8 cellular contexts compared by ENCODE assay signal in the genomic region with DNA sequence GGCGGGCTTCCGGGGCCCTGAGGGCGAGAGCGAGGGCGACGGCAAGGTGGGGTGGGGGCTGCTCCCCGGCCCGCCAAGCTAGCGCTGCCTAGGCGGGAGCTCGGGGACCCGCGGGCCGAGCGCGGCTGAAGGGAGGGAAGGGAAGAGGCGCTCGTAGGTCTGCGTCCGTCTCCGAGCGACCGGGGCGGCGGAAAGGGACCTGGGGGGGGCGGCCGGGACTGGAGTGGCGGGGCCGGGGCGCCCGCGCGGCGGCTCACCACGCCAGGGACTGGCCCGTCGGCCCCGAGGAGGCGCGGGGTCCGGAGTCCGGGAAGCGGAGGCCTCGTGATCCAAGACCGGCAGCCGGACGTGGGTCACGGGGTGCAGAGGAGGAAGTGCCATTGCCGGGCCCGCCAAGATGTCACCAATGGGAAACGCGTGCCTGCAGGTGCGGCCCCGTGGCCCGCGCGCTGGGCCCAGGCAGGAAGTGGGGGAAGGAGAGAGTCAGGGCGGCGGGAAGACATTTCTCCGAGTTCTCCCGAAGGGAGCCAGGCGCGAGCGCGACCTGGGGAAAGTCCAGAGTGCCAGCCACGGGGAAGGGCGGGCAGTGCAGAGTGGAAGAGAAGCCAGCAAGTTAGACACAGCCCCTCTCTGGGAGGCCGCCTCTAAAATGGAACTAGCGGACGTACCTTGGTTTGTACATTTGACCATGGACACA. TPM values are rescaled to one million over a fixed set of nuclear protein-coding genes. Genes with fewer than 3 reads are reported as not detected.
DNase-seq lines count a peak whose midpoint lies in the region; ATAC-seq and TF ChIP-seq lines count a peak whose summit lies in the region.

No MANE protein-coding gene starts in this region.

- peak overlapping the region; percentile 74 for H3K4me3 ChIP-seq in choroid plexus epithelial cell (ENCODE audit: low read depth, low read length)

- ATAC-seq in GM18858 (IDR thresholded peaks at IDR 0.05; ENCODE audit: unreplicated experiment) (peak; percentile 80), HG03045 (IDR thresholded peaks at IDR 0.05; ENCODE audit: unreplicated experiment) (peak; percentile 85)

- no peak for TF ChIP-seq CTCF in choroid plexus epithelial cell (conservative IDR thresholded peaks at IDR 0.05; ENCODE audit: low read depth, low read length)

- DNase-seq in A172 (ENCODE audit: low spot score) (peak; percentile 88), NCI-H2196 treated with DMSO at 0.1 percent for 48 hours (lab: John Stamatoyannopoulos, UW; ENCODE audit: unreplicated experiment) (peak; percentile 58), choroid plexus epithelial cell (ENCODE audit: low read depth) (peak; percentile 71), kidney tubule cell (ENCODE audit: low spot score) (peak; percentile 96)
- DNase-seq in activated CD4-positive, CD25-positive, alpha-beta regulatory T cell treated with anti-CD3 and anti-CD28 coated beads, Interleukin-2, amount 50 U/mL, for 72 hours = peak; percentile 84
- DNase-seq in stimulated activated CD4-positive, alpha-beta T cell treated with anti-CD3 and anti-CD28 coated beads, Interleukin-1b, Interleukin-23, amount 100 ng/mL, for 4 hours (ENCODE audit: low read depth in 2 of 2) = peak; percentile 39 to 65

RNA-seq across cellular contexts. Expression of a gene that starts 11.9 kb away (rescaled TPM):
- 328 and 348 TPM in 2 replicates for total RNA-seq in A172 (2014; rRNA removed; shearing (Covaris generic))

RNA-seq across cellular contexts. Expression of a gene that starts 25.6 kb away (rescaled TPM):
- total RNA-seq in A172 (2014; rRNA removed; shearing (Covaris generic)) = not detected in 2 replicates

RNA-seq across cellular contexts. Expression of a gene that starts 39.8 kb away (rescaled TPM):
- 6.6 TPM in 2 replicates for total RNA-seq in A172 (2014; rRNA removed; shearing (Covaris generic))

Comparison
In these comparisons a context has a peak if more than half of its experiments do, and no peak if none do; other contexts are left out.
1. Peak in every context shown above with its lines: DNase-seq, ATAC-seq and H3K4me3 ChIP-seq.